In genomic region chr2:127520424-127520823, GRCh38 we compare ENCODE assay signal across 15 cellular contexts. TPM values are rescaled to one million over a fixed set of nuclear protein-coding genes. Genes with fewer than 3 reads are reported as not detected.
DNase-seq lines count a peak whose midpoint lies in the region; ATAC-seq and TF ChIP-seq lines count a peak whose summit lies in the region.
"Had no signal": no experiment of that assay in that cellular context is flagged by ENCODE, and none has a peak within 500 bp of the region (broad histone marks: within the 10 kb centered on the region; RNA-seq: fewer than 3 reads in every experiment).

No MANE protein-coding gene starts in this region.

- peaks cover 62% of the 10 kb centered on the region for H4K20me1 ChIP-seq in GM23338 (replicated peaks; ENCODE audit: insufficient read depth)

- H3K4me2 ChIP-seq in GM23338, result no peak overlapping the region
- H3K4me2 ChIP-seq: BLaER1 had no signal

- intact Hi-C loops in activated CD4-positive, alpha-beta T cell treated with anti-CD3 and anti-CD28 coated beads for 36 hours (cut with DNase I, micrococcal nuclease), result loop anchor here in 1 of 2 experiments (10.0 kb wide), 2 partner anchors 364 to 804 kb away; partner anchors contain the start of gene AMMECR1L
- intact Hi-C loops in activated T-helper 2 cell treated with anti-CD3 and anti-CD28 coated beads, Interferon-gamma antibody, Interleukin-2, Interleukin-4, amounts not matched to agents 10 μg/mL and 5 μg/mL and 100 μg/mL, durations not matched to agents 14 hours and 24 hours and 36 hours (cut with micrococcal nuclease), result loop anchor here (10.0 kb wide), 1 partner anchor 334 kb away; the partner anchor contains the start of gene POLR2D

- TF ChIP-seq CTCF in GM23338 (conservative IDR thresholded peaks at IDR 0.05; ENCODE audit: low read depth in 2 of 2) (no peak), right atrium auricular region (IDR thresholded peaks at IDR 0.05) (no peak)

- H3K79me2 ChIP-seq in GM23338 (replicated peaks; ENCODE audit: insufficient read depth), result peaks cover 100% of the 10 kb centered on the region

- H2AFZ ChIP-seq in GM23338, result no peak overlapping the region

- peak overlapping the region; percentile 34; the same call in 1 of the 2 replicates for H3K27ac ChIP-seq in GM23338 (ENCODE audit: low read depth)
- no peak overlapping the region for H3K27ac ChIP-seq in right atrium auricular region
- no peak overlapping the region for H3K27ac ChIP-seq in effector memory CD4-positive, alpha-beta T cell (ENCODE audit: insufficient read depth, low read length, poor library complexity, severe bottlenecking)
- H3K27ac ChIP-seq: 22Rv1, BLaER1 had no signal

- peaks cover 13% of the 10 kb centered on the region for H3K4me1 ChIP-seq in GM23338 (ENCODE audit: insufficient read depth)
- peaks cover 0 to 29% of the 10 kb centered on the region in 2 donors for H3K4me1 ChIP-seq in right atrium auricular region
- no peaks in the 10 kb centered on the region for H3K4me1 ChIP-seq in effector memory CD4-positive, alpha-beta T cell (ENCODE audit: control insufficient read depth, insufficient read depth, low read length, poor library complexity, severe bottlenecking)

- H3K36me3 Mint-ChIP-seq in activated CD4-positive, alpha-beta T cell treated with anti-CD3 and anti-CD28 coated beads for 36 hours (ENCODE audit: low read depth), result peaks cover 55% of the 10 kb centered on the region
- H3K36me3 Mint-ChIP-seq in GM23338 (ENCODE audit: low read depth), result peaks cover 54% of the 10 kb centered on the region
- peaks cover 64% of the 10 kb centered on the region for H3K36me3 Mint-ChIP-seq in activated T-helper 2 cell treated with anti-CD3 and anti-CD28 coated beads, Interferon-gamma antibody, Interleukin-2, Interleukin-4, amounts not matched to agents 10 μg/mL and 5 μg/mL and 100 μg/mL, durations not matched to agents 14 hours and 24 hours and 36 hours (ENCODE audit: low read depth)
- H3K36me3 Mint-ChIP-seq in activated CD8-positive, alpha-beta T cell treated with anti-CD3 and anti-CD28 coated beads, Interleukin-2, amount 10 ng/mL, durations not matched to agents 7 days and 5 days (ENCODE audit: low read depth), result peaks cover 57% of the 10 kb centered on the region

- POLR2A ChIA-PET in activated CD4-positive, alpha-beta T cell treated with anti-CD3 and anti-CD28 coated beads for 36 hours (lab: Charles Lee), result no interaction called here
- POLR2A ChIA-PET in activated CD8-positive, alpha-beta T cell treated with anti-CD3 and anti-CD28 coated beads, Interleukin-2, amount 10 ng/mL, durations not matched to agents 7 days and 5 days (lab: Charles Lee), result no interaction called here

- H3K27me3 Mint-ChIP-seq in activated CD4-positive, alpha-beta T cell treated with anti-CD3 and anti-CD28 coated beads for 36 hours, result no peaks in the 10 kb centered on the region
- H3K27me3 Mint-ChIP-seq in GM23338 (ENCODE audit: insufficient read depth, low read depth, poor library complexity), result peaks cover 2% of the 10 kb centered on the region
- H3K27me3 Mint-ChIP-seq in activated T-helper 2 cell treated with anti-CD3 and anti-CD28 coated beads, Interferon-gamma antibody, Interleukin-2, Interleukin-4, amounts not matched to agents 10 μg/mL and 5 μg/mL and 100 μg/mL, durations not matched to agents 14 hours and 24 hours and 36 hours (ENCODE audit: low read depth), result no peaks in the 10 kb centered on the region
- no peaks in the 10 kb centered on the region for H3K27me3 Mint-ChIP-seq in activated CD8-positive, alpha-beta T cell treated with anti-CD3 and anti-CD28 coated beads, Interleukin-2, amount 10 ng/mL, durations not matched to agents 7 days and 5 days (ENCODE audit: low read depth)

- no peaks in the 10 kb centered on the region for H3K9me3 Mint-ChIP-seq in activated CD4-positive, alpha-beta T cell treated with anti-CD3 and anti-CD28 coated beads for 36 hours (ENCODE audit: low read depth)
- no peaks in the 10 kb centered on the region for H3K9me3 Mint-ChIP-seq in GM23338
- H3K9me3 Mint-ChIP-seq in activated T-helper 2 cell treated with anti-CD3 and anti-CD28 coated beads, Interferon-gamma antibody, Interleukin-2, Interleukin-4, amounts not matched to agents 10 μg/mL and 5 μg/mL and 100 μg/mL, durations not matched to agents 14 hours and 24 hours and 36 hours, result no peaks in the 10 kb centered on the region
- no peaks in the 10 kb centered on the region for H3K9me3 Mint-ChIP-seq in activated CD8-positive, alpha-beta T cell treated with anti-CD3 and anti-CD28 coated beads, Interleukin-2, amount 10 ng/mL, durations not matched to agents 7 days and 5 days (ENCODE audit: insufficient read depth)

- no peak for ATAC-seq in activated CD4-positive, alpha-beta T cell treated with anti-CD3 and anti-CD28 coated beads for 36 hours
- ATAC-seq in GM23338, result no peak
- ATAC-seq in activated CD8-positive, alpha-beta T cell treated with anti-CD3 and anti-CD28 coated beads, Interleukin-2, amount 10 ng/mL, durations not matched to agents 7 days and 5 days, result no peak
- ATAC-seq: GM12878, HCT116 had no signal

- H3K9me3 ChIP-seq in right atrium auricular region, result no peaks in the 10 kb centered on the region
- no peaks in the 10 kb centered on the region for H3K9me3 ChIP-seq in effector memory CD4-positive, alpha-beta T cell (ENCODE audit: control insufficient read depth, low read length)

- no peaks in the 10 kb centered on the region for H3K27me3 ChIP-seq in GM23338 (ENCODE audit: insufficient read depth)
- H3K27me3 ChIP-seq in right atrium auricular region, result no peaks in the 10 kb centered on the region
- H3K27me3 ChIP-seq in effector memory CD4-positive, alpha-beta T cell (replicated peaks; ENCODE audit: control insufficient read depth, insufficient read depth, low read length, poor library complexity, severe bottlenecking), result no peaks in the 10 kb centered on the region
- H3K27me3 ChIP-seq: BLaER1 had no signal

- no peaks in the 10 kb centered on the region for H3K9me2 ChIP-seq in GM23338 (ENCODE audit: insufficient read depth)

- H3K4me3 ChIP-seq in GM23338 (no peak overlapping the region), right atrium auricular region (no peak overlapping the region)
- no peak overlapping the region for H3K4me3 ChIP-seq in effector memory CD4-positive, alpha-beta T cell (ENCODE audit: insufficient read depth, low read depth, low read length, poor library complexity, severe bottlenecking)
- H3K4me3 ChIP-seq: BLaER1, GM12878 had no signal

- DNase-seq in activated CD4-positive, alpha-beta T cell treated with anti-CD3 and anti-CD28 coated beads for 36 hours, result no peak
- no peak for DNase-seq in activated CD4-positive, alpha-beta T cell treated with anti-CD3 and anti-CD28 coated beads for 4 hours
- DNase-seq in GM23338 (ENCODE audit: low spot score) (no peak), right atrium auricular region (ENCODE audit: low spot score) (no peak)
- no peak for DNase-seq in activated T-helper 2 cell treated with anti-CD3 and anti-CD28 coated beads, Interferon-gamma antibody, Interleukin-2, Interleukin-4, amounts not matched to agents 10 μg/mL and 5 μg/mL and 100 μg/mL, durations not matched to agents 14 hours and 24 hours and 36 hours (ENCODE audit: low spot score)
- no peak for DNase-seq in activated CD8-positive, alpha-beta T cell treated with anti-CD3 and anti-CD28 coated beads, Interleukin-2, amount 10 ng/mL, durations not matched to agents 7 days and 5 days
- DNase-seq in effector memory CD4-positive, alpha-beta T cell, result no peak
- DNase-seq: AML-193, DMS79, IMR-90 had no signal

- peaks cover 25% of the 10 kb centered on the region for H3K36me3 ChIP-seq in GM23338 (ENCODE audit: insufficient read depth)
- H3K36me3 ChIP-seq in right atrium auricular region, result peaks cover 12% of the 10 kb centered on the region
- peaks cover 34% of the 10 kb centered on the region for H3K36me3 ChIP-seq in effector memory CD4-positive, alpha-beta T cell (ENCODE audit: control insufficient read depth, insufficient read depth, low read length)

- CTCF ChIA-PET in activated CD4-positive, alpha-beta T cell treated with anti-CD3 and anti-CD28 coated beads for 36 hours (lab: Charles Lee), result no interaction called here
- CTCF ChIA-PET in activated CD8-positive, alpha-beta T cell treated with anti-CD3 and anti-CD28 coated beads, Interleukin-2, amount 10 ng/mL, durations not matched to agents 7 days and 5 days (lab: Charles Lee), result no interaction called here

- H3K27ac Mint-ChIP-seq in activated CD4-positive, alpha-beta T cell treated with anti-CD3 and anti-CD28 coated beads for 36 hours, result peak overlapping the region; percentile 10
- H3K27ac Mint-ChIP-seq in GM23338, result no peak overlapping the region
- H3K27ac Mint-ChIP-seq in activated T-helper 2 cell treated with anti-CD3 and anti-CD28 coated beads, Interferon-gamma antibody, Interleukin-2, Interleukin-4, amounts not matched to agents 10 μg/mL and 5 μg/mL and 100 μg/mL, durations not matched to agents 14 hours and 24 hours and 36 hours, result peak overlapping the region; percentile 2
- H3K27ac Mint-ChIP-seq in activated CD8-positive, alpha-beta T cell treated with anti-CD3 and anti-CD28 coated beads, Interleukin-2, amount 10 ng/mL, durations not matched to agents 7 days and 5 days, result no peak overlapping the region

- H3K4me3 Mint-ChIP-seq in activated CD4-positive, alpha-beta T cell treated with anti-CD3 and anti-CD28 coated beads for 36 hours, result no peak overlapping the region
- H3K4me3 Mint-ChIP-seq in GM23338, result no peak overlapping the region
- H3K4me3 Mint-ChIP-seq in activated T-helper 2 cell treated with anti-CD3 and anti-CD28 coated beads, Interferon-gamma antibody, Interleukin-2, Interleukin-4, amounts not matched to agents 10 μg/mL and 5 μg/mL and 100 μg/mL, durations not matched to agents 14 hours and 24 hours and 36 hours (ENCODE audit: low read depth), result no peak overlapping the region
- no peak overlapping the region for H3K4me3 Mint-ChIP-seq in activated CD8-positive, alpha-beta T cell treated with anti-CD3 and anti-CD28 coated beads, Interleukin-2, amount 10 ng/mL, durations not matched to agents 7 days and 5 days

- H3K4me1 Mint-ChIP-seq in activated CD4-positive, alpha-beta T cell treated with anti-CD3 and anti-CD28 coated beads for 36 hours, result peaks cover 50% of the 10 kb centered on the region
- peaks cover 12% of the 10 kb centered on the region for H3K4me1 Mint-ChIP-seq in GM23338
- H3K4me1 Mint-ChIP-seq in activated T-helper 2 cell treated with anti-CD3 and anti-CD28 coated beads, Interferon-gamma antibody, Interleukin-2, Interleukin-4, amounts not matched to agents 10 μg/mL and 5 μg/mL and 100 μg/mL, durations not matched to agents 14 hours and 24 hours and 36 hours (ENCODE audit: low read depth), result peaks cover 32% of the 10 kb centered on the region
- H3K4me1 Mint-ChIP-seq in activated CD8-positive, alpha-beta T cell treated with anti-CD3 and anti-CD28 coated beads, Interleukin-2, amount 10 ng/mL, durations not matched to agents 7 days and 5 days (ENCODE audit: low read depth), result peaks cover 33% of the 10 kb centered on the region

- no peaks in the 10 kb centered on the region for H3F3A ChIP-seq in GM23338 (replicated peaks; ENCODE audit: low read depth)

RNA-seq across cellular contexts. Expression of gene IWS1, which starts 5.9 kb away (rescaled TPM):
- 10 to 100 TPM; 49.5 to 55.0 TPM for total RNA-seq in activated CD4-positive, alpha-beta T cell treated with anti-CD3 and anti-CD28 coated beads for 36 hours
- 56.0 and 82.8 TPM in 2 replicates for total RNA-seq in GM23338 (2014; rRNA removed; shearing (Covaris generic))
- polyA plus RNA-seq in GM23338 (2016; fragmentation: Nextera tagmentation; extraction: Ambion mirVana), result 84.4 and 97.2 TPM in 2 replicates
- total RNA-seq in activated T-helper 2 cell treated with anti-CD3 and anti-CD28 coated beads, Interferon-gamma antibody, Interleukin-2, Interleukin-4, amounts not matched to agents 10 μg/mL and 5 μg/mL and 100 μg/mL, durations not matched to agents 14 hours and 24 hours and 36 hours, result 54.7 and 58.1 TPM in 2 replicates
- 10 to 100 TPM; 48.4 to 53.3 TPM for total RNA-seq in activated CD8-positive, alpha-beta T cell treated with anti-CD3 and anti-CD28 coated beads, Interleukin-2, amount 10 ng/mL, durations not matched to agents 7 days and 5 days
- total RNA-seq in right atrium auricular region, result 10 to 100 TPM; 43.3 to 46.4 TPM

RNA-seq across cellular contexts. Expression of gene MYO7B, which starts 15.1 kb away (rescaled TPM):
- total RNA-seq in activated CD4-positive, alpha-beta T cell treated with anti-CD3 and anti-CD28 coated beads for 36 hours, result 1 to 10 TPM in 1 of 2 experiments, under 1 TPM in 1; 0.75 to 1.5 TPM
- total RNA-seq in GM23338 (2014; rRNA removed; shearing (Covaris generic)), result not detected in 2 replicates
- not detected in 2 replicates for polyA plus RNA-seq in GM23338 (2016; fragmentation: Nextera tagmentation; extraction: Ambion mirVana)
- 0.07 and 0.30 TPM in 2 replicates for total RNA-seq in activated T-helper 2 cell treated with anti-CD3 and anti-CD28 coated beads, Interferon-gamma antibody, Interleukin-2, Interleukin-4, amounts not matched to agents 10 μg/mL and 5 μg/mL and 100 μg/mL, durations not matched to agents 14 hours and 24 hours and 36 hours
- 1 to 10 TPM in 1 of 2 experiments, under 1 TPM in 1; 0.82 to 1.2 TPM for total RNA-seq in activated CD8-positive, alpha-beta T cell treated with anti-CD3 and anti-CD28 coated beads, Interleukin-2, amount 10 ng/mL, durations not matched to agents 7 days and 5 days
- under 1 TPM; 0.52 to 0.67 TPM for total RNA-seq in right atrium auricular region
- total RNA-seq: G401 had no signal

Comparison
In these comparisons a context has a peak if more than half of its experiments do, and no peak if none do; other contexts are left out.
1. H3K27ac Mint-ChIP-seq: peak in activated CD4-positive, alpha-beta T cell treated with anti-CD3 and anti-CD28 coated beads for 36 hours (single experiment) and activated T-helper 2 cell treated with anti-CD3 and anti-CD28 coated beads, Interferon-gamma antibody, Interleukin-2, Interleukin-4, amounts not matched to agents 10 μg/mL and 5 μg/mL and 100 μg/mL, durations not matched to agents 14 hours and 24 hours and 36 hours (single experiment); none in GM23338 (single experiment) and activated CD8-positive, alpha-beta T cell treated with anti-CD3 and anti-CD28 coated beads, Interleukin-2, amount 10 ng/mL, durations not matched to agents 7 days and 5 days (single experiment).